Comparison of ENCODE assay signal across 39 cellular contexts in genomic region chr15:81921163-81921562, GRCh38.
"Had no signal": no experiment of that assay in that cellular context is flagged by ENCODE, and none has a peak within 500 bp of the region (broad histone marks: within the 10 kb centered on the region; RNA-seq: fewer than 3 reads in every experiment).

No MANE protein-coding gene starts in this region.

- ATAC-seq: activated naive CD4-positive, alpha-beta T cell treated with anti-CD3 and anti-CD28 coated beads, Interleukin-2, amount 50 U/mL, for 72 hours; activated T-cell treated with anti-CD3 and anti-CD28 coated beads, Interleukin-2, amount 50 U/mL, for 4 hours; activated T-cell treated with anti-CD3 and anti-CD28 coated beads, Interleukin-2, amount 50 U/mL, for 72 hours; activated T-helper 17 cell treated with anti-CD3 and anti-CD28 coated beads, Interleukin-2, amount 50 U/mL, for 72 hours; body of pancreas had no signal

- H3K4me1 ChIP-seq: adrenal gland, ascending aorta, body of pancreas, breast epithelium, colonic mucosa had no signal

- H3K27ac Mint-ChIP-seq: activated naive CD4-positive, alpha-beta T cell treated with anti-CD3 and anti-CD28 coated beads for 36 hours; activated naive CD4-positive, alpha-beta T cell treated with anti-CD3 and anti-CD28 coated beads, Interleukin-2, amount 10 ng/mL, durations not matched to agents 7 days and 5 days; activated naive CD4-positive, alpha-beta T cell treated with anti-CD3 and anti-CD28 coated beads, Interleukin-2, amount 50 U/mL, for 72 hours; activated naive CD8-positive, alpha-beta T cell; activated naive CD8-positive, alpha-beta T cell treated with anti-CD3 and anti-CD28 coated beads for 36 hours; activated naive CD8-positive, alpha-beta T cell treated with anti-CD3 and anti-CD28 coated beads, Interleukin-2, amount 10 ng/mL, durations not matched to agents 7 days and 5 days; activated T-cell treated with anti-CD3 and anti-CD28 coated beads, Interleukin-2, amount 50 U/mL, for 72 hours; activated T-helper 1 cell treated with anti-CD3 and anti-CD28 coated beads, Interleukin-12 subunit alpha, Interleukin-12 subunit beta, Interleukin-2, Interleukin-4 antibody, amounts not matched to agents 30 ng/mL and 10 ng/mL and 1 ng/mL, durations not matched to agents 14 hours and 24 hours and 36 hours; activated T-helper 17 cell treated with anti-CD3 and anti-CD28 coated beads, Interleukin-2, amount 50 U/mL, for 72 hours; activated T-helper 2 cell treated with anti-CD3 and anti-CD28 coated beads, Interferon-gamma antibody, Interleukin-2, Interleukin-4, amounts not matched to agents 10 μg/mL and 5 μg/mL and 100 μg/mL, durations not matched to agents 14 hours and 24 hours and 36 hours; brain had no signal

- H3K27me3 Mint-ChIP-seq: activated naive CD8-positive, alpha-beta T cell treated with anti-CD3 and anti-CD28 coated beads for 36 hours; activated naive CD8-positive, alpha-beta T cell treated with anti-CD3 and anti-CD28 coated beads, Interleukin-2, amount 10 ng/mL, durations not matched to agents 7 days and 5 days; central memory CD8-positive, alpha-beta T cell had no signal

- H3K27me3 ChIP-seq: adrenal gland, ascending aorta, body of pancreas, brain microvascular endothelial cell, breast epithelium, cardiac muscle cell, colonic mucosa had no signal

- H3K36me3 ChIP-seq: adrenal gland, ascending aorta, brain microvascular endothelial cell, breast epithelium, cardiac muscle cell, colonic mucosa had no signal

- FAIRE-seq: astrocyte, bronchial epithelial cell, colon had no signal

- DNase-seq: activated effector memory CD4-positive, alpha-beta T cell treated with anti-CD3 and anti-CD28 coated beads, Interleukin-2, amount 50 U/mL, for 16 hours; activated effector memory CD4-positive, alpha-beta T cell treated with Interleukin-2 at 50 U/mL for 16 hours; activated gamma-delta T cell; activated gamma-delta T cell treated with Interleukin-2 at 50 U/mL for 16 hours; activated naive CD4-positive, alpha-beta T cell; activated naive CD4-positive, alpha-beta T cell treated with anti-CD3 and anti-CD28 coated beads for 36 hours; activated naive CD4-positive, alpha-beta T cell treated with anti-CD3 and anti-CD28 coated beads, Interleukin-2, amount 10 ng/mL, durations not matched to agents 7 days and 5 days; activated naive CD4-positive, alpha-beta T cell treated with anti-CD3 and anti-CD28 coated beads, Interleukin-2, amount 50 U/mL, for 16 hours; activated naive CD4-positive, alpha-beta T cell treated with Interleukin-2 at 50 U/mL for 16 hours; activated naive CD8-positive, alpha-beta T cell treated with anti-CD3 and anti-CD28 coated beads for 36 hours; activated naive CD8-positive, alpha-beta T cell treated with anti-CD3 and anti-CD28 coated beads, Interleukin-2, amount 10 ng/mL, durations not matched to agents 7 days and 5 days; activated T-cell treated with anti-CD3 and anti-CD28 coated beads, Interleukin-2, amount 50 U/mL, for 4 hours; activated T-cell treated with anti-CD3 and anti-CD28 coated beads, Interleukin-2, amount 50 U/mL, for 48 hours; activated T-cell treated with anti-CD3 and anti-CD28 coated beads, Interleukin-2, amount 50 U/mL, for 72 hours; adrenal gland; amniotic stem cell; amygdala; anterior cingulate cortex; aorta; body of pancreas; brain microvascular endothelial cell; caudate nucleus; central memory CD4-positive, alpha-beta T cell; cerebellar nuclear complex; colonic mucosa had no signal

- H3K9me3 ChIP-seq: colonic mucosa had no signal

- H3K27ac ChIP-seq: adrenal gland, ascending aorta, body of pancreas, brain microvascular endothelial cell, breast epithelium, cardiac muscle cell, colonic mucosa had no signal

- H3K36me3 Mint-ChIP-seq: activated naive CD4-positive, alpha-beta T cell treated with anti-CD3 and anti-CD28 coated beads, Interleukin-2, amount 10 ng/mL, durations not matched to agents 7 days and 5 days; activated naive CD8-positive, alpha-beta T cell treated with anti-CD3 and anti-CD28 coated beads, Interleukin-2, amount 10 ng/mL, durations not matched to agents 7 days and 5 days had no signal

- H3K4me3 Mint-ChIP-seq: activated naive CD4-positive, alpha-beta T cell treated with anti-CD3 and anti-CD28 coated beads for 36 hours; activated naive CD4-positive, alpha-beta T cell treated with anti-CD3 and anti-CD28 coated beads, Interleukin-2, amount 10 ng/mL, durations not matched to agents 7 days and 5 days; activated naive CD4-positive, alpha-beta T cell treated with anti-CD3 and anti-CD28 coated beads, Interleukin-2, amount 50 U/mL, for 24 hours; activated naive CD8-positive, alpha-beta T cell; activated naive CD8-positive, alpha-beta T cell treated with anti-CD3 and anti-CD28 coated beads for 36 hours; activated naive CD8-positive, alpha-beta T cell treated with anti-CD3 and anti-CD28 coated beads, Interleukin-2, amount 10 ng/mL, durations not matched to agents 7 days and 5 days; activated T-cell treated with anti-CD3 and anti-CD28 coated beads, Interleukin-2, amount 50 U/mL, for 4 hours; activated T-cell treated with anti-CD3 and anti-CD28 coated beads, Interleukin-2, amount 50 U/mL, for 72 hours; activated T-helper 1 cell treated with anti-CD3 and anti-CD28 coated beads, Interleukin-12 subunit alpha, Interleukin-12 subunit beta, Interleukin-2, Interleukin-4 antibody, amounts not matched to agents 30 ng/mL and 10 ng/mL and 1 ng/mL, durations not matched to agents 14 hours and 24 hours and 36 hours; activated T-helper 17 cell treated with anti-CD3 and anti-CD28 coated beads, Interleukin-2, amount 50 U/mL, for 72 hours; brain; central memory CD8-positive, alpha-beta T cell had no signal

- H3K4me1 Mint-ChIP-seq: activated naive CD4-positive, alpha-beta T cell treated with anti-CD3 and anti-CD28 coated beads, Interleukin-2, amount 10 ng/mL, durations not matched to agents 7 days and 5 days; activated naive CD4-positive, alpha-beta T cell treated with anti-CD3 and anti-CD28 coated beads, Interleukin-2, amount 50 U/mL, for 24 hours; activated naive CD8-positive, alpha-beta T cell treated with anti-CD3 and anti-CD28 coated beads for 36 hours; activated naive CD8-positive, alpha-beta T cell treated with anti-CD3 and anti-CD28 coated beads, Interleukin-2, amount 10 ng/mL, durations not matched to agents 7 days and 5 days; activated T-helper 17 cell treated with anti-CD3 and anti-CD28 coated beads, Interleukin-2, amount 50 U/mL, for 72 hours; brain; central memory CD8-positive, alpha-beta T cell had no signal

- H3K4me3 ChIP-seq: adrenal gland, ascending aorta, body of pancreas, breast epithelium, cardiac muscle cell, colonic mucosa had no signal
